Comparison of ENCODE assay signal across 1 cellular context in the genomic region with DNA sequence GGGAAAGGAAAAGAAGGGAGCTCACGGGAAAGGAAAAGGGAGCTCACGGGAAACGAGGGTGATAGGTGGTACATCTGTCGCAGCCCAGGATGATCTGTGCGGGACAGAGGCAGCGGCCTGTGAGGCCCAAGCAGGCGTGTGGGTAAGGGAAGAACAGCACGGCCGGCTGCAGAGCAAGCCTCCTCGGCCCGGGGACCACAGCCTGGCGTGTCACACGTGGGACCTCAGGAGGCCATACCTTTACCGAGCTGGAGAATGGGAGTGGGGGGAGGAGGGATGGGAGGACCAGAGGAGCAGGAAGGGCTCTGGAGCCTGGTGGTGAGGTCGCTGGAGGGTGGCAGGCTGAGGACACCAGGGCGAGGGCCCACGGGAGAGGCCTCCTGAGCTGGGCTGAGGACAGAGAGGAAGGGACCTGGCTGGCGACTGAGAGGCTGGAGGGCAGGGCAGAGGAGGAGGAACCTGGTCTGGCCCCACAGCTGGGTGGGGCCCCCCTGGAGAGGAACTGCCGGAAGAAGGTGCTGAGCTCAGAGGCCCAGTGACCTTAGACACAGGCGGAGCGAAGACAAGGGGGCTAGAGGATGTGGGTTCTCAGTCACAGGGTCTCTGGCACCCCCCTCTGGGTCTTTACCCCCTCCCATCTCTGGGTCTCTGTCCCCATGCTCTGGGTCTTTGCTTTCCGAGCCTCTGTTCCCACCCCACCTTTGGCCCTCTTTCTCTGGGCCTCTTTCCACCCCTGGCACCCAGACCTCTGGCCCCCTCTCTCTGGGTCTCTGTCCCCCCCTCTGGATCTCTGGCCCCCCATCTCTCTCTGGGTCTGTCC.
TF ChIP-seq lines count a peak whose summit lies in the region.

No MANE protein-coding gene starts in this region.

TF ChIP-seq in HepG2, 621 proteins besides CTCF, POLR2A, EP300 and RAD21 (continued from another document and continues in another):
- TF ChIP-seq, protein P1, sequence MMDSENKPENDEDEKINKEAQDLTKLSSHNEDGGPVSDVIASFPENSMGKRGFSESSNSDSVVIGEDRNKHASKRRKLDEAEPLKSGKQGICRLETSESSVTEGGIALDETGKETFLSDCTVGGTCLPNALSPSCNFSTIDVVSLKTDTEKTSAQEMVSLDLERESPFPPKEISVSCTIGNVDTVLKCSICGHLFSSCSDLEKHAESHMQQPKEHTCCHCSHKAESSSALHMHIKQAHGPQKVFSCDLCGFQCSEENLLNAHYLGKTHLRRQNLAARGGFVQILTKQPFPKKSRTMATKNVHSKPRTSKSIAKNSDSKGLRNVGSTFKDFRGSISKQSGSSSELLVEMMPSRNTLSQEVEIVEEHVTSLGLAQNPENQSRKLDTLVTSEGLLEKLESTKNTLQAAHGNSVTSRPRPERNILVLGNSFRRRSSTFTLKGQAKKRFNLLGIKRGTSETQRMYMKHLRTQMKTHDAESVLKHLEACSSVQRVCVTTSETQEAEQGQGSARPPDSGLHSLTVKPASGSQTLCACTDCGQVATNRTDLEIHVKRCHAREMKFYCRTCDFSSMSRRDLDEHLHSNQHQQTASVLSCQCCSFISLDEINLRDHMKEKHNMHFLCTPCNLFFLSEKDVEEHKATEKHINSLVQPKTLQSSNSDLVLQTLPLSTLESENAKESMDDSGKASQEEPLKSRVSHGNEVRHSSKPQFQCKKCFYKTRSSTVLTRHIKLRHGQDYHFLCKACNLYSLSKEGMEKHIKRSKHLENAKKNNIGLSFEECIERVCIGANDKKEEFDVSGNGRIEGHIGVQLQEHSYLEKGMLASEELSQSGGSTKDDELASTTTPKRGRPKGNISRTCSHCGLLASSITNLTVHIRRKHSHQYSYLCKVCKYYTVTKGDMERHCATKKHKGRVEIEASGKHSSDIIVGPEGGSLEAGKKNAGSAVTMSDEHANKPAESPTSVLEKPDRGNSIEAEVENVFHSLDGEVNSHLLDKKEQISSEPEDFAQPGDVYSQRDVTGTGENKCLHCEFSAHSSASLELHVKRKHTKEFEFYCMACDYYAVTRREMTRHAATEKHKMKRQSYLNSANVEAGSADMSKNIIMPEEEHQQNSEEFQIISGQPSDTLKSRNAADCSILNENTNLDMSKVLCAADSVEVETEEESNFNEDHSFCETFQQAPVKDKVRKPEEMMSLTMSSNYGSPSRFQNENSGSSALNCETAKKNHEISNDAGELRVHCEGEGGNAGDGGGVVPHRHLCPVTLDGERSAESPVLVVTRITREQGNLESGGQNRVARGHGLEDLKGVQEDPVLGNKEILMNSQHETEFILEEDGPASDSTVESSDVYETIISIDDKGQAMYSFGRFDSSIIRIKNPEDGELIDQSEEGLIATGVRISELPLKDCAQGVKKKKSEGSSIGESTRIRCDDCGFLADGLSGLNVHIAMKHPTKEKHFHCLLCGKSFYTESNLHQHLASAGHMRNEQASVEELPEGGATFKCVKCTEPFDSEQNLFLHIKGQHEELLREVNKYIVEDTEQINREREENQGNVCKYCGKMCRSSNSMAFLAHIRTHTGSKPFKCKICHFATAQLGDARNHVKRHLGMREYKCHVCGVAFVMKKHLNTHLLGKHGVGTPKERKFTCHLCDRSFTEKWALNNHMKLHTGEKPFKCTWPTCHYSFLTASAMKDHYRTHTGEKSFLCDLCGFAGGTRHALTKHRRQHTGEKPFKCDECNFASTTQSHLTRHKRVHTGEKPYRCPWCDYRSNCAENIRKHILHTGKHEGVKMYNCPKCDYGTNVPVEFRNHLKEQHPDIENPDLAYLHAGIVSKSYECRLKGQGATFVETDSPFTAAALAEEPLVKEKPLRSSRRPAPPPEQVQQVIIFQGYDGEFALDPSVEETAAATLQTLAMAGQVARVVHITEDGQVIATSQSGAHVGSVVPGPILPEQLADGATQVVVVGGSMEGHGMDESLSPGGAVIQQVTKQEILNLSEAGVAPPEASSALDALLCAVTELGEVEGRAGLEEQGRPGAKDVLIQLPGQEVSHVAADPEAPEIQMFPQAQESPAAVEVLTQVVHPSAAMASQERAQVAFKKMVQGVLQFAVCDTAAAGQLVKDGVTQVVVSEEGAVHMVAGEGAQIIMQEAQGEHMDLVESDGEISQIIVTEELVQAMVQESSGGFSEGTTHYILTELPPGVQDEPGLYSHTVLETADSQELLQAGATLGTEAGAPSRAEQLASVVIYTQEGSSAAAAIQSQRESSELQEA (CRISPR knock-in tag; IDR thresholded peaks at IDR 0.05; ENCODE audit: not compliant biosample characterization), result peak; percentile 85
- TF ChIP-seq FOXO1 (CRISPR knock-in tag; IDR thresholded peaks at IDR 0.05), result peak; percentile 12; the same call in 1 of the 2 replicates
- TF ChIP-seq ZIK1 (CRISPR knock-in tag; IDR thresholded peaks at IDR 0.05; ENCODE audit: borderline replicate concordance, low read depth), result 0 out of 2 replicates have a peak, but pooled peaks have one; percentile 62
- TF ChIP-seq ZKSCAN5 (CRISPR knock-in tag; IDR thresholded peaks at IDR 0.05), result peak; percentile 78
- TF ChIP-seq FOXJ3 (CRISPR knock-in tag; IDR thresholded peaks at IDR 0.05; ENCODE audit: borderline replicate concordance), result 0 out of 2 replicates have a peak, but pooled peaks have one; percentile 24
- TF ChIP-seq, protein P2, sequence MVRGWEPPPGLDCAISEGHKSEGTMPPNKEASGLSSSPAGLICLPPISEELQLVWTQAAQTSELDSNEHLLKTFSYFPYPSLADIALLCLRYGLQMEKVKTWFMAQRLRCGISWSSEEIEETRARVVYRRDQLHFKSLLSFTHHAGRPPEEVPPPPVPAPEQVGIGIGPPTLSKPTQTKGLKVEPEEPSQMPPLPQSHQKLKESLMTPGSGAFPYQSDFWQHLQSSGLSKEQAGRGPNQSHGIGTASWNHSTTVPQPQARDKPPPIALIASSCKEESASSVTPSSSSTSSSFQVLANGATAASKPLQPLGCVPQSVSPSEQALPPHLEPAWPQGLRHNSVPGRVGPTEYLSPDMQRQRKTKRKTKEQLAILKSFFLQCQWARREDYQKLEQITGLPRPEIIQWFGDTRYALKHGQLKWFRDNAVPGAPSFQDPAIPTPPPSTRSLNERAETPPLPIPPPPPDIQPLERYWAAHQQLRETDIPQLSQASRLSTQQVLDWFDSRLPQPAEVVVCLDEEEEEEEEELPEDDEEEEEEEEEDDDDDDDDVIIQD (CRISPR knock-in tag; IDR thresholded peaks at IDR 0.05; ENCODE audit: low read depth), result no peak; the same call in 1 of the 2 replicates
- TF ChIP-seq AGO1 (IDR thresholded peaks at IDR 0.05; ENCODE audit: low read depth, low read length, poor library complexity, severe bottlenecking), result peak; percentile 99
- TF ChIP-seq NR2F2 (IDR thresholded peaks at IDR 0.05; ENCODE audit: borderline replicate concordance, low read depth), result peak; percentile 50; the same call in 1 of the 2 replicates
- TF ChIP-seq ZSCAN9 (CRISPR knock-in tag; IDR thresholded peaks at IDR 0.05; ENCODE audit: borderline replicate concordance), result peak; percentile 75
- TF ChIP-seq SAP130 (CRISPR knock-in tag; IDR thresholded peaks at IDR 0.05; ENCODE audit: low read depth), result peak; percentile 91
- no peak for TF ChIP-seq ZNF589 (CRISPR knock-in tag; conservative IDR thresholded peaks at IDR 0.05)
- no peak for TF ChIP-seq EZH2 (conservative IDR thresholded peaks at IDR 0.05; ENCODE audit: low read depth, low read length)
- TF ChIP-seq ZNF292 (CRISPR knock-in tag; IDR thresholded peaks at IDR 0.05; ENCODE audit: borderline replicate concordance, low read depth), result peak; percentile 67; the same call in 1 of the 2 replicates
- peak; percentile 41; the same call in 1 of the 2 replicates for TF ChIP-seq HOXD1 (CRISPR knock-in tag; IDR thresholded peaks at IDR 0.05)
- peak; percentile 61 for TF ChIP-seq HNRNPLL (IDR thresholded peaks at IDR 0.05; ENCODE audit: low read depth, low read length, poor library complexity, severe bottlenecking)
- TF ChIP-seq ZNF841 (CRISPR knock-in tag; IDR thresholded peaks at IDR 0.05; ENCODE audit: borderline replicate concordance), result no peak
- peak; percentile 78; the same call in 1 of the 2 replicates for TF ChIP-seq ZNF792 (CRISPR knock-in tag; IDR thresholded peaks at IDR 0.05)
- 0 out of 2 replicates have a peak, but pooled peaks have one; percentile 33 for TF ChIP-seq ISX (CRISPR knock-in tag; conservative IDR thresholded peaks at IDR 0.05)
- no peak for TF ChIP-seq TCF7L2 (IDR thresholded peaks at IDR 0.05; ENCODE audit: low read depth, low read length)
- no peak; the same call in 1 of the 2 replicates for TF ChIP-seq MZF1 (CRISPR knock-in tag; IDR thresholded peaks at IDR 0.05; ENCODE audit: borderline replicate concordance)
- TF ChIP-seq SKI (IDR thresholded peaks at IDR 0.05; ENCODE audit: partially characterized antibody), result peak; percentile 33
- TF ChIP-seq CHCHD3 (CRISPR knock-in tag; IDR thresholded peaks at IDR 0.05), result no peak; the same call in 1 of the 2 replicates
- TF ChIP-seq, protein P3, sequence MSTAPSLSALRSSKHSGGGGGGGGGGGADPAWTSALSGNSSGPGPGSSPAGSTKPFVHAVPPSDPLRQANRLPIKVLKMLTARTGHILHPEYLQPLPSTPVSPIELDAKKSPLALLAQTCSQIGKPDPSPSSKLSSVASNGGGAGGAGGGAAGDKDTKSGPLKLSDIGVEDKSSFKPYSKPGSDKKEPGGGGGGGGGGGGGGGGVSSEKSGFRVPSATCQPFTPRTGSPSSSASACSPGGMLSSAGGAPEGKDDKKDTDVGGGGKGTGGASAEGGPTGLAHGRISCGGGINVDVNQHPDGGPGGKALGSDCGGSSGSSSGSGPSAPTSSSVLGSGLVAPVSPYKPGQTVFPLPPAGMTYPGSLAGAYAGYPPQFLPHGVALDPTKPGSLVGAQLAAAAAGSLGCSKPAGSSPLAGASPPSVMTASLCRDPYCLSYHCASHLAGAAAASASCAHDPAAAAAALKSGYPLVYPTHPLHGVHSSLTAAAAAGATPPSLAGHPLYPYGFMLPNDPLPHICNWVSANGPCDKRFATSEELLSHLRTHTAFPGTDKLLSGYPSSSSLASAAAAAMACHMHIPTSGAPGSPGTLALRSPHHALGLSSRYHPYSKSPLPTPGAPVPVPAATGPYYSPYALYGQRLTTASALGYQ (CRISPR knock-in tag; IDR thresholded peaks at IDR 0.05), result peak; percentile 75; the same call in 1 of the 2 replicates
- no peak for TF ChIP-seq ZNF550 (CRISPR knock-in tag; IDR thresholded peaks at IDR 0.05; ENCODE audit: borderline replicate concordance)
- TF ChIP-seq, protein P4, sequence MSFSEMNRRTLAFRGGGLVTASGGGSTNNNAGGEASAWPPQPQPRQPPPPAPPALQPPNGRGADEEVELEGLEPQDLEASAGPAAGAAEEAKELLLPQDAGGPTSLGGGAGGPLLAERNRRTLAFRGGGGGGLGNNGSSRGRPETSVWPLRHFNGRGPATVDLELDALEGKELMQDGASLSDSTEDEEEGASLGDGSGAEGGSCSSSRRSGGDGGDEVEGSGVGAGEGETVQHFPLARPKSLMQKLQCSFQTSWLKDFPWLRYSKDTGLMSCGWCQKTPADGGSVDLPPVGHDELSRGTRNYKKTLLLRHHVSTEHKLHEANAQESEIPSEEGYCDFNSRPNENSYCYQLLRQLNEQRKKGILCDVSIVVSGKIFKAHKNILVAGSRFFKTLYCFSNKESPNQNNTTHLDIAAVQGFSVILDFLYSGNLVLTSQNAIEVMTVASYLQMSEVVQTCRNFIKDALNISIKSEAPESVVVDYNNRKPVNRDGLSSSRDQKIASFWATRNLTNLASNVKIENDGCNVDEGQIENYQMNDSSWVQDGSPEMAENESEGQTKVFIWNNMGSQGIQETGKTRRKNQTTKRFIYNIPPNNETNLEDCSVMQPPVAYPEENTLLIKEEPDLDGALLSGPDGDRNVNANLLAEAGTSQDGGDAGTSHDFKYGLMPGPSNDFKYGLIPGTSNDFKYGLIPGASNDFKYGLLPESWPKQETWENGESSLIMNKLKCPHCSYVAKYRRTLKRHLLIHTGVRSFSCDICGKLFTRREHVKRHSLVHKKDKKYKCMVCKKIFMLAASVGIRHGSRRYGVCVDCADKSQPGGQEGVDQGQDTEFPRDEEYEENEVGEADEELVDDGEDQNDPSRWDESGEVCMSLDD (CRISPR knock-in tag; IDR thresholded peaks at IDR 0.05; ENCODE audit: borderline replicate concordance), result peak; percentile 91; the same call in 1 of the 2 replicates
- no peak; the same call in 1 of the 2 replicates for TF ChIP-seq ZNF616 (CRISPR knock-in tag; IDR thresholded peaks at IDR 0.05; ENCODE audit: low read depth)
- TF ChIP-seq ZNF263 (CRISPR knock-in tag; IDR thresholded peaks at IDR 0.05), result peak; percentile 100
- TF ChIP-seq ARID5B (CRISPR knock-in tag; IDR thresholded peaks at IDR 0.05), result peak; percentile 48
- TF ChIP-seq STAT6 (CRISPR knock-in tag; IDR thresholded peaks at IDR 0.05; ENCODE audit: borderline replicate concordance), result peak; percentile 75; the same call in 1 of the 2 replicates
